1 cellular context compared by ENCODE assay signal in genomic region chr7:83366629-83367028, GRCh38.
TF ChIP-seq lines count a peak whose summit lies in the region.

No MANE protein-coding gene starts in this region.

TF ChIP-seq in HCT116, 20 proteins besides CTCF, POLR2A, EP300 and RAD21 (continued from another document):
- TF ChIP-seq SRF (IDR thresholded peaks at IDR 0.05; ENCODE audit: low read depth) (no peak), SP1 (IDR thresholded peaks at IDR 0.05; ENCODE audit: low read depth) (no peak), ZNF274 (IDR thresholded peaks at IDR 0.05; ENCODE audit: low read depth, low read length) (no peak), CBX3 (IDR thresholded peaks at IDR 0.05; ENCODE audit: low read depth) (no peak), YY1 (IDR thresholded peaks at IDR 0.05; ENCODE audit: extremely low read depth, insufficient replicate concordance, low read depth, low read length) (no peak), EZH2phosphoT487 (IDR thresholded peaks at IDR 0.05; ENCODE audit: borderline replicate concordance) (no peak), ELF1 (IDR thresholded peaks at IDR 0.05; ENCODE audit: borderline replicate concordance, low read depth) (no peak), CEBPB (IDR thresholded peaks at IDR 0.05; ENCODE audit: low read depth) (no peak), JUND (IDR thresholded peaks at IDR 0.05) (no peak), TCF7L2 (IDR thresholded peaks at IDR 0.05; ENCODE audit: borderline replicate concordance, extremely low read depth, insufficient read depth, insufficient read length) (no peak), EZH2 (IDR thresholded peaks at IDR 0.05) (no peak), ZFX (IDR thresholded peaks at IDR 0.05) (no peak), EGR1 (IDR thresholded peaks at IDR 0.05; ENCODE audit: low read depth) (no peak)
- TF ChIP-seq, protein P1, sequence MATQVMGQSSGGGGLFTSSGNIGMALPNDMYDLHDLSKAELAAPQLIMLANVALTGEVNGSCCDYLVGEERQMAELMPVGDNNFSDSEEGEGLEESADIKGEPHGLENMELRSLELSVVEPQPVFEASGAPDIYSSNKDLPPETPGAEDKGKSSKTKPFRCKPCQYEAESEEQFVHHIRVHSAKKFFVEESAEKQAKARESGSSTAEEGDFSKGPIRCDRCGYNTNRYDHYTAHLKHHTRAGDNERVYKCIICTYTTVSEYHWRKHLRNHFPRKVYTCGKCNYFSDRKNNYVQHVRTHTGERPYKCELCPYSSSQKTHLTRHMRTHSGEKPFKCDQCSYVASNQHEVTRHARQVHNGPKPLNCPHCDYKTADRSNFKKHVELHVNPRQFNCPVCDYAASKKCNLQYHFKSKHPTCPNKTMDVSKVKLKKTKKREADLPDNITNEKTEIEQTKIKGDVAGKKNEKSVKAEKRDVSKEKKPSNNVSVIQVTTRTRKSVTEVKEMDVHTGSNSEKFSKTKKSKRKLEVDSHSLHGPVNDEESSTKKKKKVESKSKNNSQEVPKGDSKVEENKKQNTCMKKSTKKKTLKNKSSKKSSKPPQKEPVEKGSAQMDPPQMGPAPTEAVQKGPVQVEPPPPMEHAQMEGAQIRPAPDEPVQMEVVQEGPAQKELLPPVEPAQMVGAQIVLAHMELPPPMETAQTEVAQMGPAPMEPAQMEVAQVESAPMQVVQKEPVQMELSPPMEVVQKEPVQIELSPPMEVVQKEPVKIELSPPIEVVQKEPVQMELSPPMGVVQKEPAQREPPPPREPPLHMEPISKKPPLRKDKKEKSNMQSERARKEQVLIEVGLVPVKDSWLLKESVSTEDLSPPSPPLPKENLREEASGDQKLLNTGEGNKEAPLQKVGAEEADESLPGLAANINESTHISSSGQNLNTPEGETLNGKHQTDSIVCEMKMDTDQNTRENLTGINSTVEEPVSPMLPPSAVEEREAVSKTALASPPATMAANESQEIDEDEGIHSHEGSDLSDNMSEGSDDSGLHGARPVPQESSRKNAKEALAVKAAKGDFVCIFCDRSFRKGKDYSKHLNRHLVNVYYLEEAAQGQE (IDR thresholded peaks at IDR 0.05; ENCODE audit: low read depth), result no peak
- TF ChIP-seq, protein P2, sequence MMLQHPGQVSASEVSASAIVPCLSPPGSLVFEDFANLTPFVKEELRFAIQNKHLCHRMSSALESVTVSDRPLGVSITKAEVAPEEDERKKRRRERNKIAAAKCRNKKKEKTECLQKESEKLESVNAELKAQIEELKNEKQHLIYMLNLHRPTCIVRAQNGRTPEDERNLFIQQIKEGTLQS (IDR thresholded peaks at IDR 0.05), result no peak
